In genomic region chr12:130998136-130998535, GRCh38 we compare ENCODE assay signal across 11 cellular contexts. TPM values are rescaled to one million over a fixed set of nuclear protein-coding genes. Genes with fewer than 3 reads are reported as not detected.
"Had no signal": no experiment of that assay in that cellular context is flagged by ENCODE, and none has a peak within 500 bp of the region (broad histone marks: within the 10 kb centered on the region; RNA-seq: fewer than 3 reads in every experiment).

No MANE protein-coding gene starts in this region.

- H3K9ac ChIP-seq: GM23248 had no signal

- H3K4me1 ChIP-seq: HAP-1 had no signal

- FAIRE-seq: K562 had no signal

- DNase-seq: GM23248, GOT3, H7, HFFc6, IMR-90, KG1 had no signal

- ATAC-seq: HCT116, K562 had no signal

- H3K36me3 ChIP-seq: HAP-1 had no signal

- H3K27ac ChIP-seq: GM23248, HL-60 had no signal

- H2AFZ ChIP-seq: GM23248 had no signal

- H3K9me3 ChIP-seq: HAP-1 had no signal

- H3K4me3 ChIP-seq: GM23248, HAP-1, K562 had no signal

RNA-seq across cellular contexts. Expression of gene ADGRD1, which starts 44.4 kb away (rescaled TPM):
- total RNA-seq: HFFc6, HT1080, IMR-90 had no signal
- polyA plus RNA-seq: IMR-90 had no signal
